Comparison of ENCODE assay signal across 17 cellular contexts in the genomic region with DNA sequence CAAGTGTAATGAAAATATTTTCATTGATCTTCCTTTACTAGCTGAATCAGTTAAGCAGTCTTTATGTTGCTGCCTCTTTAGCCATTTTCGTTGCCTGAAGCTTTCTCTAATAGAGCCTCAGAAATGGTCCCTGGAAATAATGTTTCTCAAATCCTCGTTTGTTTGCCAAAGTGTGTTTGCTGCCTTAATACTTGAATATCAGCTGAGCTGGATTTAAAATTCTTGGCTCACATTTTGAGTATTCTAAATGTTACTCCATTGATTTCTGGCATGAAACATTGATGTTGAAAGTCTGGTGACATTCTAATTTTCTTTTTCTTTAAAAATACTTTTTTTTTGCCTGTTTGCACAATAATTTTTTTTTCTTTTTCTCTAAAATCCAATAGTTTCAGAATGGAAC.
A peak's percentile ranks its signal among the peaks of the same experiment; 100 is the strongest.
DNase-seq lines count a peak whose midpoint lies in the region; ATAC-seq and TF ChIP-seq lines count a peak whose summit lies in the region.
"Had no signal": no experiment of that assay in that cellular context is flagged by ENCODE, and none has a peak within 500 bp of the region (broad histone marks: within the 10 kb centered on the region; RNA-seq: fewer than 3 reads in every experiment).

No MANE protein-coding gene starts in this region.

- no peak for TF ChIP-seq RAD21 in liver (IDR thresholded peaks at IDR 0.05)

- H3K27me3 Mint-ChIP-seq in endodermal cell (ENCODE audit: insufficient read depth): peaks cover 72% of the 10 kb centered on the region

- WGBS in endodermal cell (ENCODE audit: insufficient coverage in 1 of 2, insufficient read length in 1 of 2), 2 experiments: 85 to 87% methylated on average over 2 of the region's 2 CpGs
- 24% methylated on average over 2 of the region's 2 CpGs for WGBS in liver

- H3K9me3 ChIP-seq in endodermal cell (ENCODE audit: control insufficient read depth, low read length): peaks cover 26% of the 10 kb centered on the region
- H3K9me3 ChIP-seq in iPS-20b (ENCODE audit: insufficient read depth, low read depth, low read length): peaks cover 19% of the 10 kb centered on the region; the same call in 1 of the 2 replicates
- H3K9me3 ChIP-seq in liver (ENCODE audit: control insufficient read depth in 4 of 4, low read length in 3 of 4): peaks cover 0 to 2% (median 0%) of the 10 kb centered on the region in 4 donors
- H3K9me3 ChIP-seq: BE2C had no signal

- H3K4me1 ChIP-seq in endodermal cell (ENCODE audit: control insufficient read depth, insufficient read depth, low read length): no peaks in the 10 kb centered on the region
- peaks cover 11% of the 10 kb centered on the region; the same call in 1 of the 2 replicates for H3K4me1 ChIP-seq in iPS-20b (ENCODE audit: insufficient read depth, low read length)
- peaks cover 2 to 24% (median 18%) of the 10 kb centered on the region in 4 donors for H3K4me1 ChIP-seq in liver (ENCODE audit: control insufficient read depth in 4 of 4, insufficient read depth in 4 of 4, low read length in 3 of 4)
- H3K4me1 ChIP-seq: BE2C had no signal

- H3K4me3 ChIP-seq in endodermal cell (ENCODE audit: low read length) (peak overlapping the region; percentile 6), iPS-20b (ENCODE audit: low read length) (peak overlapping the region; percentile 22; the same call in 1 of the 2 replicates), liver (ENCODE audit: low read depth in 1 of 3, low read length in 3 of 3) (no peak overlapping the region)
- H3K4me3 ChIP-seq: GM23248, HAP-1 had no signal

- H3K4me1 Mint-ChIP-seq in endodermal cell: no peaks in the 10 kb centered on the region
- H3K4me1 Mint-ChIP-seq: CD4-positive, CD25-positive, alpha-beta regulatory T cell; CD8-positive, alpha-beta memory T cell had no signal

- peaks cover 8% of the 10 kb centered on the region for H3K27me3 ChIP-seq in endodermal cell (ENCODE audit: control insufficient read depth, insufficient read depth, low read length, poor library complexity, severe bottlenecking)
- peaks cover 63% of the 10 kb centered on the region for H3K27me3 ChIP-seq in iPS-20b (ENCODE audit: insufficient read depth, low read length)
- no peaks in the 10 kb centered on the region for H3K27me3 ChIP-seq in liver (ENCODE audit: control insufficient read depth in 4 of 4, insufficient read depth in 4 of 4, low read length in 3 of 4)
- H3K27me3 ChIP-seq: BE2C had no signal

- DNase-seq in endodermal cell: no peak
- no peak for DNase-seq in OCI-M2 (lab: John Stamatoyannopoulos, UW; ENCODE audit: unreplicated experiment)
- DNase-seq in NCI-H146 treated with DMSO at 0.1 percent for 48 hours (lab: John Stamatoyannopoulos, UW; ENCODE audit: unreplicated experiment): no peak
- DNase-seq: ACHN; BE2C; C1 segment of cervical spinal cord; CD4-positive, CD25-positive, alpha-beta regulatory T cell; CD8-positive, alpha-beta memory T cell; COR-L47; DMS79; GDM1; GM23248; IMR-90 had no signal

- H3K9ac ChIP-seq in endodermal cell (ENCODE audit: extremely low read depth, low read length, poor library complexity, severe bottlenecking) (no peak overlapping the region), iPS-20b (ENCODE audit: low read depth, low read length) (no peak overlapping the region), liver (ENCODE audit: low read depth in 1 of 2, low read length in 2 of 2) (peak overlapping the region in 1 of 2 donors; percentile 83)
- H3K9ac ChIP-seq: GM23248 had no signal

- TF ChIP-seq CTCF in endodermal cell (conservative IDR thresholded peaks at IDR 0.05) (no peak), liver (IDR thresholded peaks at IDR 0.05; ENCODE audit: low read depth, low read length, missing input control) (no peak)

- peaks cover 51% of the 10 kb centered on the region for H3K9me3 Mint-ChIP-seq in endodermal cell

- H3K36me3 ChIP-seq in endodermal cell (ENCODE audit: control insufficient read depth, insufficient read depth, low read length) (no peaks in the 10 kb centered on the region), iPS-20b (ENCODE audit: insufficient read depth, low read depth, low read length) (no peaks in the 10 kb centered on the region), liver (ENCODE audit: control insufficient read depth in 4 of 4, insufficient read depth in 3 of 4, low read depth in 1 of 4, low read length in 3 of 4) (no peaks in the 10 kb centered on the region)
- H3K36me3 ChIP-seq: BE2C, HAP-1 had no signal

- no peak for ATAC-seq in esophagus mucosa

- H3K27ac Mint-ChIP-seq in endodermal cell: no peak overlapping the region
- H3K27ac Mint-ChIP-seq: CD4-positive, CD25-positive, alpha-beta regulatory T cell; CD8-positive, alpha-beta memory T cell had no signal

- H3K27ac ChIP-seq in endodermal cell (ENCODE audit: low read depth, low read length): no peak overlapping the region
- H3K27ac ChIP-seq in iPS-20b (ENCODE audit: low read length): no peak overlapping the region
- peak overlapping the region; percentile 71 to 88 for H3K27ac ChIP-seq in liver (ENCODE audit: low read depth in 1 of 2, low read length in 2 of 2)
- H3K27ac ChIP-seq: GM23248 had no signal

- no peak overlapping the region for H3K4me3 Mint-ChIP-seq in endodermal cell
- H3K4me3 Mint-ChIP-seq: CD4-positive, CD25-positive, alpha-beta regulatory T cell; CD8-positive, alpha-beta memory T cell had no signal

- peaks cover 3% of the 10 kb centered on the region for H3K36me3 Mint-ChIP-seq in endodermal cell (ENCODE audit: low read depth)

TF ChIP-seq in liver, 16 proteins besides CTCF, POLR2A, EP300 and RAD21:
- TF ChIP-seq RXRA (IDR thresholded peaks at IDR 0.05): no peak
- no peak for TF ChIP-seq FOXA1 (IDR thresholded peaks at IDR 0.05)
- TF ChIP-seq NR2F2 (IDR thresholded peaks at IDR 0.05): no peak
- TF ChIP-seq, protein P1, sequence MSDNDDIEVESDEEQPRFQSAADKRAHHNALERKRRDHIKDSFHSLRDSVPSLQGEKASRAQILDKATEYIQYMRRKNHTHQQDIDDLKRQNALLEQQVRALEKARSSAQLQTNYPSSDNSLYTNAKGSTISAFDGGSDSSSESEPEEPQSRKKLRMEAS (IDR thresholded peaks at IDR 0.05): no peak
- TF ChIP-seq, protein P2, sequence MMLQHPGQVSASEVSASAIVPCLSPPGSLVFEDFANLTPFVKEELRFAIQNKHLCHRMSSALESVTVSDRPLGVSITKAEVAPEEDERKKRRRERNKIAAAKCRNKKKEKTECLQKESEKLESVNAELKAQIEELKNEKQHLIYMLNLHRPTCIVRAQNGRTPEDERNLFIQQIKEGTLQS (IDR thresholded peaks at IDR 0.05): no peak
- peak; percentile 42 for TF ChIP-seq YY1 (IDR thresholded peaks at IDR 0.05)
- TF ChIP-seq FOXA2 (IDR thresholded peaks at IDR 0.05): no peak

Comparison
In these comparisons a context has a peak if more than half of its experiments do, and no peak if none do; other contexts are left out.
1. H3K27ac ChIP-seq: peak in liver (2 of 2); none in endodermal cell (single experiment) and iPS-20b (single experiment).
2. H3K4me3 ChIP-seq: peak in endodermal cell (single experiment) and iPS-20b (single experiment); none in liver (0 of 3).